13 cellular contexts compared by ENCODE assay signal in the genomic region with DNA sequence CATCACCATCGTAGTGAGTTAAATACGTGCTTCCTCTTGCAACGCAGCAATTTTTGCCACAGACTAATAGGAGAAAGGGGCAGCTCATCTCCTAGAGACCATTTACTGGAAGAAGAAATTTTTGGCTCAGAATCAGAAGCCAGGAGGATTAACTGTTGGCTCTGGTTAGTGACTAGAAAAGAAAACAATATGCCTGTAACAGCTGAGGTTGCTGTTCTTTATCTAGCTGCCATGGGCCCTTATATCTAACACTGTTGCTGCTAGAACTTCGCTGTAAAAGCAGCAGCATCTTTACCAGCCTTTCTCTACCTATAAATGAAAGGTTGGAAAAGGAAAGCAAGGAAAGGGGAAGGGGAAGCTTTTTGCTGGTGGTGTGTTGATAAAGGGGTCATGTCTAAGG.
DNase-seq lines count a peak whose midpoint lies in the region; ATAC-seq, FAIRE-seq and TF ChIP-seq lines count a peak whose summit lies in the region.
"Had no signal": no experiment of that assay in that cellular context is flagged by ENCODE, and none has a peak within 500 bp of the region (broad histone marks: within the 10 kb centered on the region; RNA-seq: fewer than 3 reads in every experiment).

No MANE protein-coding gene starts in this region.

- peaks cover 5% of the 10 kb centered on the region for H3K9me3 Mint-ChIP-seq in mesothelial cell of epicardium
- H3K9me3 Mint-ChIP-seq: activated CD4-positive, alpha-beta T cell treated with anti-CD3 and anti-CD28 coated beads, Interleukin-2, amount 10 ng/mL, durations not matched to agents 7 days and 5 days had no signal

- no peak for TF ChIP-seq CTCF in mesothelial cell of epicardium (IDR thresholded peaks at IDR 0.05; ENCODE audit: unreplicated experiment)

- TF ChIP-seq POLR2A in GM18505 (IDR thresholded peaks at IDR 0.05; ENCODE audit: borderline replicate concordance, extremely low read depth, insufficient read depth, insufficient read length), result no peak

- H3K27me3 Mint-ChIP-seq in mesothelial cell of epicardium (ENCODE audit: low read depth), result no peaks in the 10 kb centered on the region
- H3K27me3 Mint-ChIP-seq: activated CD4-positive, alpha-beta T cell treated with anti-CD3 and anti-CD28 coated beads, Interleukin-2, amount 10 ng/mL, durations not matched to agents 7 days and 5 days had no signal

- no peak for FAIRE-seq in RCC 7860 (lab: Jason Lieb, UNC)

- peaks cover 24% of the 10 kb centered on the region for H3K36me3 Mint-ChIP-seq in mesothelial cell of epicardium

- H3K4me1 Mint-ChIP-seq in mesothelial cell of epicardium, result peaks cover 7% of the 10 kb centered on the region
- H3K4me1 Mint-ChIP-seq: activated CD4-positive, alpha-beta T cell treated with anti-CD3 and anti-CD28 coated beads, Interleukin-2, amount 10 ng/mL, durations not matched to agents 7 days and 5 days had no signal

- ATAC-seq in GM21360 (IDR thresholded peaks at IDR 0.05; ENCODE audit: unreplicated experiment) (no peak), GM18505 (IDR thresholded peaks at IDR 0.05; ENCODE audit: unreplicated experiment) (no peak), HG03442 (IDR thresholded peaks at IDR 0.05; ENCODE audit: unreplicated experiment) (no peak)

- DNase-seq in ELF-1 (ENCODE audit: low read depth, low spot score), result peak; percentile 22
- DNase-seq in NCI-H2196 treated with DMSO at 0.1 percent for 48 hours (lab: John Stamatoyannopoulos, UW; ENCODE audit: unreplicated experiment), result peak; percentile 52
- DNase-seq in cerebellar cortex (ENCODE audit: low spot score), result peak; percentile 82
- DNase-seq in mesothelial cell of epicardium (ENCODE audit: low spot score in 2 of 2, unreplicated experiment in 2 of 2), result no peak
- DNase-seq in RCC 7860 (ENCODE audit: low spot score), result no peak
- DNase-seq: activated CD4-positive, alpha-beta T cell treated with anti-CD3 and anti-CD28 coated beads, Interleukin-2, amount 10 ng/mL, durations not matched to agents 7 days and 5 days; EL; mesendoderm; psoas muscle had no signal

- peak overlapping the region; percentile 13 for H3K27ac Mint-ChIP-seq in mesothelial cell of epicardium
- H3K27ac Mint-ChIP-seq: activated CD4-positive, alpha-beta T cell treated with anti-CD3 and anti-CD28 coated beads, Interleukin-2, amount 10 ng/mL, durations not matched to agents 7 days and 5 days; activated T-helper 1 cell treated with anti-CD3 and anti-CD28 coated beads, Interleukin-12 subunit alpha, Interleukin-12 subunit beta, Interleukin-2, Interleukin-4 antibody, amounts not matched to agents 30 ng/mL and 10 ng/mL and 1 ng/mL, durations not matched to agents 14 hours and 24 hours and 36 hours had no signal

- H3K4me3 Mint-ChIP-seq in mesothelial cell of epicardium, result no peak overlapping the region
- H3K4me3 Mint-ChIP-seq: activated CD4-positive, alpha-beta T cell treated with anti-CD3 and anti-CD28 coated beads, Interleukin-2, amount 10 ng/mL, durations not matched to agents 7 days and 5 days; activated T-helper 1 cell treated with anti-CD3 and anti-CD28 coated beads, Interleukin-12 subunit alpha, Interleukin-12 subunit beta, Interleukin-2, Interleukin-4 antibody, amounts not matched to agents 30 ng/mL and 10 ng/mL and 1 ng/mL, durations not matched to agents 14 hours and 24 hours and 36 hours had no signal

Comparison
In these comparisons a context has a peak if more than half of its experiments do, and no peak if none do; other contexts are left out.
1. DNase-seq: peak in ELF-1 (single experiment), NCI-H2196 treated with DMSO at 0.1 percent for 48 hours (single experiment) and cerebellar cortex (single experiment); none in mesothelial cell of epicardium (0 of 2) and RCC 7860 (single experiment).